8 cellular contexts compared by ENCODE assay signal in the genomic region with DNA sequence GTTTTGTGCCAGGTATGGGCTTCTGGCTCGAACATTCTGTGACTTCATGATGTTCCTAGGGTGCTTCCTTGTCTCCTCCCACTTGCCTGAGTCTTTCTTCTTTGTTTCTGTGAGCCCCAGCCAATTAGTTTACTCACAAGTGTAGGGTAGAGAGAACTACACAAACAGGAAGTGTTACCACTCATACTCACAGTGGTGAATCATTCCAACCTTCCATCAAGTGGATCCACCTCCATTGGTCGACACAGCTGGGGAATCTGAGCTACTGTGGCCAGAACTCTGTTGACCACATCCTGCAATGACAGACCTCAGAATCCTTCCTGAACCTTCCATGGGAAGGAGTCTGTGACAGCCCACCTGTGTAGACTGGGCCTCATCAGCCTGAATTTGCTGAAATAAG.
DNase-seq lines count a peak whose midpoint lies in the region; ATAC-seq and TF ChIP-seq lines count a peak whose summit lies in the region.

No MANE protein-coding gene starts in this region.

- peaks cover 6% of the 10 kb centered on the region; the same call in 1 of the 2 replicates for H3K9me3 ChIP-seq in PC-9 (ENCODE audit: insufficient read depth, low read depth)

- H3K36me3 ChIP-seq in GM23338 (ENCODE audit: insufficient read depth) (no peaks in the 10 kb centered on the region), PC-9 (ENCODE audit: low read depth) (no peaks in the 10 kb centered on the region)

- no TSS peak for BruUV-seq in PC-9 (replicated peaks; lab: Mats Ljungman, UMichigan)

- H2AFZ ChIP-seq in GM23338 (peak overlapping the region; percentile 43; the same call in 1 of the 2 replicates), PC-9 (no peak overlapping the region)

- H3K36me3 Mint-ChIP-seq in GM23338 (ENCODE audit: low read depth), result no peaks in the 10 kb centered on the region
- H3K36me3 Mint-ChIP-seq in effector memory CD8-positive, alpha-beta T cell (ENCODE audit: insufficient read depth), result no peaks in the 10 kb centered on the region

- H3K4me3 ChIP-seq in GM23338, result no peak overlapping the region
- H3K4me3 ChIP-seq in PC-9, result no peak overlapping the region
- no peak overlapping the region for H3K4me3 ChIP-seq in fibroblast of villous mesenchyme (ENCODE audit: low read depth, low read length)

- POLR2A ChIA-PET in PC-9 (lab: Charles Lee; ENCODE audit: unreplicated experiment), result interaction anchor here (0.6 kb wide), 2 partner anchors 1585 to 1747 kb away, joined by 3 to 8 read pairs; no protein-coding TSS in a partner anchor

- H3K4me3 Mint-ChIP-seq in GM23338, result no peak overlapping the region
- no peak overlapping the region for H3K4me3 Mint-ChIP-seq in effector memory CD8-positive, alpha-beta T cell

- CTCF ChIA-PET in PC-9 (lab: Charles Lee), result no interaction called here

- peaks cover 7% of the 10 kb centered on the region; the same call in 1 of the 2 replicates for H3K9me2 ChIP-seq in GM23338 (ENCODE audit: insufficient read depth)
- no peaks in the 10 kb centered on the region for H3K9me2 ChIP-seq in PC-9 (ENCODE audit: insufficient read depth)

- H4K20me1 ChIP-seq in GM23338 (replicated peaks; ENCODE audit: insufficient read depth) (no peaks in the 10 kb centered on the region), PC-9 (ENCODE audit: insufficient read depth) (no peaks in the 10 kb centered on the region)

- H3K27ac Mint-ChIP-seq in GM23338, result 0 out of 2 replicates have a peak overlapping the region, but pooled peaks have one; percentile 16
- H3K27ac Mint-ChIP-seq in effector memory CD8-positive, alpha-beta T cell, result no peak overlapping the region

- H3F3A ChIP-seq in GM23338 (replicated peaks; ENCODE audit: low read depth) (no peaks in the 10 kb centered on the region), PC-9 (ENCODE audit: insufficient read depth, low read depth) (peaks cover 10% of the 10 kb centered on the region; the same call in 1 of the 2 replicates)

- H3K4me1 ChIP-seq in GM23338 (ENCODE audit: insufficient read depth) (no peaks in the 10 kb centered on the region), PC-9 (replicated peaks; ENCODE audit: insufficient read depth) (peaks cover 13% of the 10 kb centered on the region; the same call in 1 of the 2 replicates)

- H3K27me3 Mint-ChIP-seq in GM23338 (ENCODE audit: insufficient read depth, low read depth, poor library complexity), result no peaks in the 10 kb centered on the region
- peaks cover 0 to 4% of the 10 kb centered on the region in 2 donors for H3K27me3 Mint-ChIP-seq in effector memory CD8-positive, alpha-beta T cell

- H3K4me2 ChIP-seq in GM23338, result no peak overlapping the region
- H3K4me2 ChIP-seq in PC-9, result peak overlapping the region; percentile 22; the same call in 1 of the 2 replicates

- H3K79me2 ChIP-seq in GM23338 (replicated peaks; ENCODE audit: insufficient read depth) (no peaks in the 10 kb centered on the region), PC-9 (ENCODE audit: low read depth) (no peaks in the 10 kb centered on the region)

- ATAC-seq in GM23338 (no peak), GM21381 (IDR thresholded peaks at IDR 0.05; ENCODE audit: unreplicated experiment) (no peak)
- ATAC-seq in effector memory CD8-positive, alpha-beta T cell (replicated peaks), result no peak

- peak; percentile 32 for DNase-seq in COLO668 (lab: John Stamatoyannopoulos, UW; ENCODE audit: unreplicated experiment)
- no peak for DNase-seq in GM23338 (ENCODE audit: low spot score)
- peak; percentile 58 to 88 for DNase-seq in PC-9
- peak; percentile 58 for DNase-seq in fibroblast of villous mesenchyme (ENCODE audit: low read depth)
- no peak for DNase-seq in NCI-H1105 (lab: John Stamatoyannopoulos, UW)
- DNase-seq in effector memory CD8-positive, alpha-beta T cell, result no peak
- no peak for DNase-seq in NCI-H1048 (lab: John Stamatoyannopoulos, UW)

- H3K4me1 Mint-ChIP-seq in GM23338, result peaks cover 18% of the 10 kb centered on the region; the same call in 2 of the 3 replicates
- H3K4me1 Mint-ChIP-seq in effector memory CD8-positive, alpha-beta T cell (ENCODE audit: low read depth in 2 of 2), result peaks cover 0 to 2% of the 10 kb centered on the region in 2 donors

- H3K27me3 ChIP-seq in GM23338 (ENCODE audit: insufficient read depth) (no peaks in the 10 kb centered on the region), PC-9 (ENCODE audit: insufficient read depth, low read depth) (no peaks in the 10 kb centered on the region)

- H3K9me3 Mint-ChIP-seq in GM23338, result no peaks in the 10 kb centered on the region
- H3K9me3 Mint-ChIP-seq in effector memory CD8-positive, alpha-beta T cell, result no peaks in the 10 kb centered on the region

- intact Hi-C loops in PC-9 (cut with micrococcal nuclease; ENCODE audit: unreplicated experiment), result loop anchor here (1.0 kb wide), 1 partner anchor 35 kb away; no protein-coding TSS in a partner anchor

- TF ChIP-seq CTCF in GM23338 (conservative IDR thresholded peaks at IDR 0.05; ENCODE audit: low read depth in 2 of 2) (no peak), PC-9 (conservative IDR thresholded peaks at IDR 0.05) (no peak), fibroblast of villous mesenchyme (IDR thresholded peaks at IDR 0.05; ENCODE audit: insufficient read depth, low read depth, low read length) (no peak)

- H3K27ac ChIP-seq in GM23338 (ENCODE audit: low read depth) (no peak overlapping the region), PC-9 (peak overlapping the region; percentile 47)

TF ChIP-seq in GM23338, 12 proteins besides CTCF, POLR2A, EP300 and RAD21 (continues in another document):
- TF ChIP-seq, protein P1, sequence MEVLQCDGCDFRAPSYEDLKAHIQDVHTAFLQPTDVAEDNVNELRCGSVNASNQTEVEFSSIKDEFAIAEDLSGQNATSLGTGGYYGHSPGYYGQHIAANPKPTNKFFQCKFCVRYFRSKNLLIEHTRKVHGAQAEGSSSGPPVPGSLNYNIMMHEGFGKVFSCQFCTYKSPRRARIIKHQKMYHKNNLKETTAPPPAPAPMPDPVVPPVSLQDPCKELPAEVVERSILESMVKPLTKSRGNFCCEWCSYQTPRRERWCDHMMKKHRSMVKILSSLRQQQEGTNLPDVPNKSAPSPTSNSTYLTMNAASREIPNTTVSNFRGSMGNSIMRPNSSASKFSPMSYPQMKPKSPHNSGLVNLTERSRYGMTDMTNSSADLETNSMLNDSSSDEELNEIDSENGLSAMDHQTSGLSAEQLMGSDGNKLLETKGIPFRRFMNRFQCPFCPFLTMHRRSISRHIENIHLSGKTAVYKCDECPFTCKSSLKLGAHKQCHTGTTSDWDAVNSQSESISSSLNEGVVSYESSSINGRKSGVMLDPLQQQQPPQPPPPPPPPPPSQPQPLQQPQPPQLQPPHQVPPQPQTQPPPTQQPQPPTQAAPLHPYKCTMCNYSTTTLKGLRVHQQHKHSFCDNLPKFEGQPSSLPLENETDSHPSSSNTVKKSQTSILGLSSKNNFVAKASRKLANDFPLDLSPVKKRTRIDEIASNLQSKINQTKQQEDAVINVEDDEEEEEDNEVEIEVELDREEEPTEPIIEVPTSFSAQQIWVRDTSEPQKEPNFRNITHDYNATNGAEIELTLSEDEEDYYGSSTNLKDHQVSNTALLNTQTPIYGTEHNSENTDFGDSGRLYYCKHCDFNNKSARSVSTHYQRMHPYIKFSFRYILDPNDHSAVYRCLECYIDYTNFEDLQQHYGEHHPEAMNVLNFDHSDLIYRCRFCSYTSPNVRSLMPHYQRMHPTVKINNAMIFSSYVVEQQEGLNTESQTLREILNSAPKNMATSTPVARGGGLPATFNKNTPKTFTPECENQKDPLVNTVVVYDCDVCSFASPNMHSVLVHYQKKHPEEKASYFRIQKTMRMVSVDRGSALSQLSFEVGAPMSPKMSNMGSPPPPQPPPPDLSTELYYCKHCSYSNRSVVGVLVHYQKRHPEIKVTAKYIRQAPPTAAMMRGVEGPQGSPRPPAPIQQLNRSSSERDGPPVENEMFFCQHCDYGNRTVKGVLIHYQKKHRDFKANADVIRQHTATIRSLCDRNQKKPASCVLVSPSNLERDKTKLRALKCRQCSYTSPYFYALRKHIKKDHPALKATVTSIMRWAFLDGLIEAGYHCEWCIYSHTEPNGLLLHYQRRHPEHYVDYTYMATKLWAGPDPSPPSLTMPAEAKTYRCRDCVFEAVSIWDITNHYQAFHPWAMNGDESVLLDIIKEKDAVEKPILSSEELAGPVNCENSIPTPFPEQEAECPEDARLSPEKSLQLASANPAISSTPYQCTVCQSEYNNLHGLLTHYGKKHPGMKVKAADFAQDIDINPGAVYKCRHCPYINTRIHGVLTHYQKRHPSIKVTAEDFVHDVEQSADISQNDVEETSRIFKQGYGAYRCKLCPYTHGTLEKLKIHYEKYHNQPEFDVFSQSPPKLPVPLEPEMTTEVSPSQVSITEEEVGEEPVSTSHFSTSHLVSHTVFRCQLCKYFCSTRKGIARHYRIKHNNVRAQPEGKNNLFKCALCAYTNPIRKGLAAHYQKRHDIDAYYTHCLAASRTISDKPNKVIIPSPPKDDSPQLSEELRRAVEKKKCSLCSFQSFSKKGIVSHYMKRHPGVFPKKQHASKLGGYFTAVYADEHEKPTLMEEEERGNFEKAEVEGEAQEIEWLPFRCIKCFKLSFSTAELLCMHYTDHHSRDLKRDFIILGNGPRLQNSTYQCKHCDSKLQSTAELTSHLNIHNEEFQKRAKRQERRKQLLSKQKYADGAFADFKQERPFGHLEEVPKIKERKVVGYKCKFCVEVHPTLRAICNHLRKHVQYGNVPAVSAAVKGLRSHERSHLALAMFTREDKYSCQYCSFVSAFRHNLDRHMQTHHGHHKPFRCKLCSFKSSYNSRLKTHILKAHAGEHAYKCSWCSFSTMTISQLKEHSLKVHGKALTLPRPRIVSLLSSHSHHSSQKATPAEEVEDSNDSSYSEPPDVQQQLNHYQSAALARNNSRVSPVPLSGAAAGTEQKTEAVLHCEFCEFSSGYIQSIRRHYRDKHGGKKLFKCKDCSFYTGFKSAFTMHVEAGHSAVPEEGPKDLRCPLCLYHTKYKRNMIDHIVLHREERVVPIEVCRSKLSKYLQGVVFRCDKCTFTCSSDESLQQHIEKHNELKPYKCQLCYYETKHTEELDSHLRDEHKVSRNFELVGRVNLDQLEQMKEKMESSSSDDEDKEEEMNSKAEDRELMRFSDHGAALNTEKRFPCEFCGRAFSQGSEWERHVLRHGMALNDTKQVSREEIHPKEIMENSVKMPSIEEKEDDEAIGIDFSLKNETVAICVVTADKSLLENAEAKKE (CRISPR knock-in tag; IDR thresholded peaks at IDR 0.05), result no peak
- TF ChIP-seq POLR2AphosphoS5 (IDR thresholded peaks at IDR 0.05; ENCODE audit: low read depth), result no peak
- TF ChIP-seq, protein P2, sequence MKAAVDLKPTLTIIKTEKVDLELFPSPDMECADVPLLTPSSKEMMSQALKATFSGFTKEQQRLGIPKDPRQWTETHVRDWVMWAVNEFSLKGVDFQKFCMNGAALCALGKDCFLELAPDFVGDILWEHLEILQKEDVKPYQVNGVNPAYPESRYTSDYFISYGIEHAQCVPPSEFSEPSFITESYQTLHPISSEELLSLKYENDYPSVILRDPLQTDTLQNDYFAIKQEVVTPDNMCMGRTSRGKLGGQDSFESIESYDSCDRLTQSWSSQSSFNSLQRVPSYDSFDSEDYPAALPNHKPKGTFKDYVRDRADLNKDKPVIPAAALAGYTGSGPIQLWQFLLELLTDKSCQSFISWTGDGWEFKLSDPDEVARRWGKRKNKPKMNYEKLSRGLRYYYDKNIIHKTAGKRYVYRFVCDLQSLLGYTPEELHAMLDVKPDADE (IDR thresholded peaks at IDR 0.05), result no peak
- no peak for TF ChIP-seq JUNB (IDR thresholded peaks at IDR 0.05; ENCODE audit: unreplicated experiment)
- no peak for TF ChIP-seq EZH2phosphoT487 (IDR thresholded peaks at IDR 0.05; ENCODE audit: unreplicated experiment)

Comparison
In these comparisons a context has a peak if more than half of its experiments do, and no peak if none do; other contexts are left out.
1. DNase-seq: peak in COLO668 (single experiment), PC-9 (2 of 2) and fibroblast of villous mesenchyme (single experiment); none in GM23338 (single experiment), NCI-H1105 (single experiment), effector memory CD8-positive, alpha-beta T cell (0 of 3) and NCI-H1048 (single experiment).